In the genomic region with DNA sequence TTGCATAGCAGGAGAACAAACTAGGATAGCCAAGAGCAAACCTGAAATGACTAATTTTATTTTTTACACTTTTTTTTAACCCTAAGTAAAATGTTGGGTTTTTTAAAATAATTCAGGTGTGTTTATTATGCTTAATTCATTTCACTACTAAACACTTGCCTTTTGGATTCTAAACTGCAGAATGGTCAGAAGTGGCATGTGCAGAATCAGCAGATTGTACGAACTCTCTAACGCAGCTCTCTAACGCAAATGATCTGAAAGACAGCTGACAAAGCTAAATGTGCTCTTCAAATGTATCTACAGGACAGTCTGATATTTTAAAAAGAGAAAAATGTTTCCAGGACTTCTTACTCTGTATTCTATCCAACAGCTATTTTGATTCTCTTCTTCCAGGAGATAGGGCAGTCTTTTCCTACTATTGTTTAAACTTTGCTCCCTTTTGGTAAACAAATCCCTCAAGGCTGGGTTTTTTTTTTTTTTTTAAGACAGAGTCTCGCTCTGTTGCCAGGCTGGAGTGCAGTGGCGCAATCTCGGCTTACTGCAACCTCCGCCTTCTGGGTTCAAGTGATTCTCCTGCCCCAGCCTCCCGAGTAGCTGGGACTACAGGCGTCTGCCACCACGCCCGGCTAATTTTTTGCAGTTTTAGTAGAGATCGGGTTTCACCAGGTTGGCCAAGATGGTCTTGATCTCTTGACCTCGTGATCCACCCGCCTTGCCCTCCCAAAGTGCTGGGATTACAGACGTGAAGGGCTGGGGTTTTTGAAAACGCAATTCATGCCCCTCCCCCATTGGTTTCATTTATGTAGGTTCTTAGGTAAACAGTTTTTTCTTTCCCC, we compare ENCODE assay signal across 7 cellular contexts. TPM values are rescaled to one million over a fixed set of nuclear protein-coding genes. Genes with fewer than 3 reads are reported as not detected.
A peak's percentile ranks its signal among the peaks of the same experiment; 100 is the strongest.
DNase-seq lines count a peak whose midpoint lies in the region; ATAC-seq lines count a peak whose summit lies in the region.

No MANE protein-coding gene starts in this region.

- H3K36me3 Mint-ChIP-seq in activated T-helper 1 cell treated with anti-CD3 and anti-CD28 coated beads, Interleukin-12 subunit alpha, Interleukin-12 subunit beta, Interleukin-2, Interleukin-4 antibody, amounts not matched to agents 30 ng/mL and 10 ng/mL and 1 ng/mL, durations not matched to agents 14 hours and 24 hours and 36 hours (ENCODE audit: low read depth): peaks cover 12% of the 10 kb centered on the region
- peaks cover 9% of the 10 kb centered on the region for H3K36me3 Mint-ChIP-seq in stimulated activated memory B cell treated with anti-CD40 and anti-IgM and Interleukin-4, amounts not matched to agents 10 μg/mL and 1 μg/mL and 100 μg/mL, for 72 hours

- peaks cover 57% of the 10 kb centered on the region for H3K4me1 Mint-ChIP-seq in activated T-helper 1 cell treated with anti-CD3 and anti-CD28 coated beads, Interleukin-12 subunit alpha, Interleukin-12 subunit beta, Interleukin-2, Interleukin-4 antibody, amounts not matched to agents 30 ng/mL and 10 ng/mL and 1 ng/mL, durations not matched to agents 14 hours and 24 hours and 36 hours (ENCODE audit: low read depth)
- peaks cover 23% of the 10 kb centered on the region for H3K4me1 Mint-ChIP-seq in stimulated activated memory B cell treated with anti-CD40 and anti-IgM and Interleukin-4, amounts not matched to agents 10 μg/mL and 1 μg/mL and 100 μg/mL, for 72 hours

- H3K27me3 Mint-ChIP-seq in activated T-helper 1 cell treated with anti-CD3 and anti-CD28 coated beads, Interleukin-12 subunit alpha, Interleukin-12 subunit beta, Interleukin-2, Interleukin-4 antibody, amounts not matched to agents 30 ng/mL and 10 ng/mL and 1 ng/mL, durations not matched to agents 14 hours and 24 hours and 36 hours (ENCODE audit: insufficient read depth): no peaks in the 10 kb centered on the region
- no peaks in the 10 kb centered on the region for H3K27me3 Mint-ChIP-seq in stimulated activated memory B cell treated with anti-CD40 and anti-IgM and Interleukin-4, amounts not matched to agents 10 μg/mL and 1 μg/mL and 100 μg/mL, for 72 hours

- H3K36me3 ChIP-seq in HUES64 (ENCODE audit: insufficient read depth, low read length) (no peaks in the 10 kb centered on the region), iPS-15b (ENCODE audit: control insufficient read depth, insufficient read depth, low read length) (no peaks in the 10 kb centered on the region)

- H3K27me3 ChIP-seq in HUES64 (ENCODE audit: insufficient read depth, low read length) (peaks cover 8% of the 10 kb centered on the region; the same call in 1 of the 2 replicates), iPS-15b (ENCODE audit: control insufficient read depth, insufficient read depth, low read length) (peaks cover 5% of the 10 kb centered on the region)

- no peaks in the 10 kb centered on the region for H3K9me3 ChIP-seq in HUES64 (ENCODE audit: insufficient read depth, low read depth, low read length)
- H3K9me3 ChIP-seq in iPS-15b (ENCODE audit: control insufficient read depth, insufficient read depth, low read length): no peaks in the 10 kb centered on the region

- peak overlapping the region; percentile 33; the same call in 1 of the 2 replicates for H3K27ac ChIP-seq in HUES64 (ENCODE audit: low read depth, low read length)

- H3K4me1 ChIP-seq in HUES64 (ENCODE audit: insufficient read depth, low read length) (peaks cover 28% of the 10 kb centered on the region), iPS-15b (ENCODE audit: control insufficient read depth, insufficient read depth, low read length) (peaks cover 7% of the 10 kb centered on the region)

- DNase-seq in activated T-helper 1 cell treated with anti-CD3 and anti-CD28 coated beads, Interleukin-12 subunit alpha, Interleukin-12 subunit beta, Interleukin-2, Interleukin-4 antibody, amounts not matched to agents 30 ng/mL and 10 ng/mL and 1 ng/mL, durations not matched to agents 14 hours and 24 hours and 36 hours (ENCODE audit: low spot score): peak; percentile 6
- no peak for DNase-seq in NCI-H446 treated with DMSO at 0.1 percent for 48 hours (lab: John Stamatoyannopoulos, UW)

- peak overlapping the region; percentile 93 for H3K4me3 Mint-ChIP-seq in activated T-helper 1 cell treated with anti-CD3 and anti-CD28 coated beads, Interleukin-12 subunit alpha, Interleukin-12 subunit beta, Interleukin-2, Interleukin-4 antibody, amounts not matched to agents 30 ng/mL and 10 ng/mL and 1 ng/mL, durations not matched to agents 14 hours and 24 hours and 36 hours
- peak overlapping the region; percentile 91 for H3K4me3 Mint-ChIP-seq in stimulated activated memory B cell treated with anti-CD40 and anti-IgM and Interleukin-4, amounts not matched to agents 10 μg/mL and 1 μg/mL and 100 μg/mL, for 72 hours

- no peaks in the 10 kb centered on the region for H3K9me3 Mint-ChIP-seq in activated T-helper 1 cell treated with anti-CD3 and anti-CD28 coated beads, Interleukin-12 subunit alpha, Interleukin-12 subunit beta, Interleukin-2, Interleukin-4 antibody, amounts not matched to agents 30 ng/mL and 10 ng/mL and 1 ng/mL, durations not matched to agents 14 hours and 24 hours and 36 hours
- H3K9me3 Mint-ChIP-seq in stimulated activated memory B cell treated with anti-CD40 and anti-IgM and Interleukin-4, amounts not matched to agents 10 μg/mL and 1 μg/mL and 100 μg/mL, for 72 hours: no peaks in the 10 kb centered on the region

- H3K4me3 ChIP-seq in HUES64 (ENCODE audit: low read length) (peak overlapping the region; percentile 96), iPS-15b (ENCODE audit: low read depth, low read length) (peak overlapping the region; percentile 89)

- intact Hi-C loops in activated T-helper 1 cell treated with anti-CD3 and anti-CD28 coated beads, Interleukin-12 subunit alpha, Interleukin-12 subunit beta, Interleukin-2, Interleukin-4 antibody, amounts not matched to agents 30 ng/mL and 10 ng/mL and 1 ng/mL, durations not matched to agents 14 hours and 24 hours and 36 hours (cut with micrococcal nuclease): loop anchor here (1.0 kb wide), 1 partner anchor 133 kb away; no protein-coding TSS in a partner anchor

- H3K27ac Mint-ChIP-seq in activated T-helper 1 cell treated with anti-CD3 and anti-CD28 coated beads, Interleukin-12 subunit alpha, Interleukin-12 subunit beta, Interleukin-2, Interleukin-4 antibody, amounts not matched to agents 30 ng/mL and 10 ng/mL and 1 ng/mL, durations not matched to agents 14 hours and 24 hours and 36 hours: peak overlapping the region; percentile 95
- peak overlapping the region; percentile 66 for H3K27ac Mint-ChIP-seq in stimulated activated memory B cell treated with anti-CD40 and anti-IgM and Interleukin-4, amounts not matched to agents 10 μg/mL and 1 μg/mL and 100 μg/mL, for 72 hours

- ATAC-seq in stimulated activated memory B cell treated with anti-CD40 and anti-IgM and Interleukin-4, amounts not matched to agents 10 μg/mL and 1 μg/mL and 100 μg/mL, for 72 hours: no peak
- ATAC-seq in GM18519 (IDR thresholded peaks at IDR 0.05; ENCODE audit: low FRiP score, unreplicated experiment): no peak
- ATAC-seq in HG02870 (IDR thresholded peaks at IDR 0.05; ENCODE audit: unreplicated experiment): no peak

- H3K9ac ChIP-seq in HUES64 (ENCODE audit: low read depth, low read length) (peak overlapping the region; percentile 73), iPS-15b (ENCODE audit: low read depth, low read length) (no peak overlapping the region)

- WGBS in HUES64: 63% methylated on average over 15 of the region's 16 CpGs

RNA-seq across cellular contexts. Expression of a gene that starts 1.3 kb away (rescaled TPM):
- polyA plus RNA-seq in HUES64 (2013, experiment 1 of 2): 5.6 TPM
- polyA plus RNA-seq in HUES64 (2013, experiment 2 of 2): 4.6 TPM
- total RNA-seq in activated T-helper 1 cell treated with anti-CD3 and anti-CD28 coated beads, Interleukin-12 subunit alpha, Interleukin-12 subunit beta, Interleukin-2, Interleukin-4 antibody, amounts not matched to agents 30 ng/mL and 10 ng/mL and 1 ng/mL, durations not matched to agents 14 hours and 24 hours and 36 hours: 7.1 and 9.2 TPM in 2 replicates

RNA-seq across cellular contexts. Expression of a gene that starts 1.7 kb away (rescaled TPM):
- polyA plus RNA-seq in HUES64 (2013, experiment 1 of 2): 9.5 TPM
- 10.1 TPM for polyA plus RNA-seq in HUES64 (2013, experiment 2 of 2)
- total RNA-seq in activated T-helper 1 cell treated with anti-CD3 and anti-CD28 coated beads, Interleukin-12 subunit alpha, Interleukin-12 subunit beta, Interleukin-2, Interleukin-4 antibody, amounts not matched to agents 30 ng/mL and 10 ng/mL and 1 ng/mL, durations not matched to agents 14 hours and 24 hours and 36 hours: 49.5 and 53.6 TPM in 2 replicates

RNA-seq across cellular contexts. Expression of a gene that starts 58.6 kb away (rescaled TPM):
- polyA plus RNA-seq in HUES64 (2013, experiment 1 of 2): 16.9 TPM
- 20.2 TPM for polyA plus RNA-seq in HUES64 (2013, experiment 2 of 2)
- total RNA-seq in activated T-helper 1 cell treated with anti-CD3 and anti-CD28 coated beads, Interleukin-12 subunit alpha, Interleukin-12 subunit beta, Interleukin-2, Interleukin-4 antibody, amounts not matched to agents 30 ng/mL and 10 ng/mL and 1 ng/mL, durations not matched to agents 14 hours and 24 hours and 36 hours: 37.7 and 45.6 TPM in 2 replicates
